Comparison of ENCODE assay signal across 8 cellular contexts in genomic region chr5:135944967-135945560, GRCh38. TPM values are rescaled to one million over a fixed set of nuclear protein-coding genes. Genes with fewer than 3 reads are reported as not detected.
A peak's percentile ranks its signal among the peaks of the same experiment; 100 is the strongest.
DNase-seq lines count a peak whose midpoint lies in the region; ATAC-seq and TF ChIP-seq lines count a peak whose summit lies in the region.

No MANE protein-coding gene starts in this region.

- H3K4me2 ChIP-seq in parathyroid adenoma (ENCODE audit: low read length), result no peak overlapping the region

- H3K79me2 ChIP-seq in parathyroid adenoma, result no peaks in the 10 kb centered on the region

- no peaks in the 10 kb centered on the region for H3K4me1 ChIP-seq in parathyroid adenoma

- no peak overlapping the region for H3K9ac ChIP-seq in parathyroid adenoma

- H2AFZ ChIP-seq in parathyroid adenoma, result no peak overlapping the region

- intact Hi-C loops in posterior vena cava (cut with DNase I), result loop anchor here (5.0 to 10.0 kb wide), 2 partner anchors 120 to 137 kb away; no protein-coding TSS in a partner anchor

- H3K4me3 ChIP-seq in WI38 (ENCODE audit: low read depth, low read length), result no peak overlapping the region
- no peak overlapping the region for H3K4me3 ChIP-seq in parathyroid adenoma (ENCODE audit: low read depth, low read length)

- peak; percentile 48 for TF ChIP-seq CTCF in GM20000 (IDR thresholded peaks at IDR 0.05; ENCODE audit: extremely low read depth, missing control alignments)
- TF ChIP-seq CTCF in WI38 (IDR thresholded peaks at IDR 0.05; ENCODE audit: low read depth, low read length), result peak; percentile 52
- TF ChIP-seq CTCF in parathyroid adenoma (IDR thresholded peaks at IDR 0.05), result peak; percentile 61

- peak; percentile 14 for DNase-seq in CMK (ENCODE audit: low read depth)
- DNase-seq in GM20000 (ENCODE audit: low spot score), result peak; percentile 39
- DNase-seq in NCI-H2171 treated with DMSO at 0.1 percent for 48 hours (lab: John Stamatoyannopoulos, UW), result peak; percentile 54
- DNase-seq in foreskin melanocyte, result peak; percentile 52
- no peak for DNase-seq in posterior vena cava (ENCODE audit: low spot score)

- no peak for ATAC-seq in GM21447 (IDR thresholded peaks at IDR 0.05; ENCODE audit: unreplicated experiment)

- H3K36me3 ChIP-seq in parathyroid adenoma (ENCODE audit: control insufficient read depth, insufficient read depth, low read length), result no peaks in the 10 kb centered on the region

- no peak overlapping the region for H3K27ac ChIP-seq in parathyroid adenoma

- H3K27me3 ChIP-seq in parathyroid adenoma (ENCODE audit: control insufficient read depth, insufficient read depth, low read length), result no peaks in the 10 kb centered on the region

- no peaks in the 10 kb centered on the region for H3K9me3 ChIP-seq in parathyroid adenoma (ENCODE audit: control insufficient read depth, low read length)

RNA-seq across cellular contexts. Expression of gene LECT2, which starts 9.7 kb away (rescaled TPM):
- total RNA-seq in posterior vena cava, result not detected

RNA-seq across cellular contexts. Expression of gene IL9, which starts 49.4 kb away (rescaled TPM):
- not detected for total RNA-seq in posterior vena cava
